ENCODE assay signal across 8 cellular contexts in genomic region chr1:20493839-20494608, GRCh38. TPM values are rescaled to one million over a fixed set of nuclear protein-coding genes. Genes with fewer than 3 reads are reported as not detected.
DNase-seq lines count a peak whose midpoint lies in the region; ATAC-seq and TF ChIP-seq lines count a peak whose summit lies in the region.

No MANE protein-coding gene starts in this region.

- H3K4me3 ChIP-seq in lower leg skin (ENCODE audit: low read depth, poor library complexity, severe bottlenecking): no peak overlapping the region

- H3K27me3 Mint-ChIP-seq in CD4-positive, alpha-beta T cell: no peaks in the 10 kb centered on the region

- TF ChIP-seq CTCF in CD4-positive, alpha-beta T cell (IDR thresholded peaks at IDR 0.05): peak; percentile 97
- peak in 1 of 3 donors; percentile 92 for TF ChIP-seq CTCF in lower leg skin (IDR thresholded peaks at IDR 0.05)

- no peaks in the 10 kb centered on the region for H3K9me3 ChIP-seq in CD4-positive, alpha-beta T cell (ENCODE audit: control insufficient read depth, low read length)

- TF ChIP-seq POLR2A in lower leg skin (IDR thresholded peaks at IDR 0.05): no peak

- no peak overlapping the region for H3K27ac ChIP-seq in CD4-positive, alpha-beta T cell (ENCODE audit: low read depth, low read length)

- no peak overlapping the region for H3K27ac Mint-ChIP-seq in CD4-positive, alpha-beta T cell

- H3K9me3 Mint-ChIP-seq in CD4-positive, alpha-beta T cell: no peaks in the 10 kb centered on the region

- no peak overlapping the region for H3K4me3 Mint-ChIP-seq in CD4-positive, alpha-beta T cell

- H3K4me1 Mint-ChIP-seq in CD4-positive, alpha-beta T cell (ENCODE audit: low read depth): no peaks in the 10 kb centered on the region

- CTCF ChIA-PET in CD4-positive, alpha-beta T cell (lab: Charles Lee): interaction anchor here (0.7 to 1.4 kb wide), 9 partner anchors 8 to 578 kb away, joined by 3 to 5 read pairs (median 4); partner anchors contain the start of gene CAMK2N1

- intact Hi-C loops in CD4-positive, alpha-beta T cell (cut with DNase I, micrococcal nuclease): loop anchor here (1.0 to 5.0 kb wide), 7 partner anchors 117 to 576 kb away; no protein-coding TSS in a partner anchor
- intact Hi-C loops in lower leg skin (cut with DNase I; ENCODE audit: low total_unique reads): loop anchor here (5.0 to 10.0 kb wide), 2 partner anchors 277 to 579 kb away; no protein-coding TSS in a partner anchor

- POLR2A ChIA-PET in CD4-positive, alpha-beta T cell (lab: Charles Lee): interaction anchor here (1.0 to 1.5 kb wide), 4 partner anchors 12 to 281 kb away, joined by 3 to 4 read pairs (median 4); partner anchors contain the start of gene MUL1

- H3K36me3 Mint-ChIP-seq in CD4-positive, alpha-beta T cell (ENCODE audit: low read depth): peaks cover 8% of the 10 kb centered on the region

- WGBS in lower leg skin, 2 donors: 3 to 4% methylated on average over 16 of the region's 16 CpGs

- DNase-seq in CD4-positive, alpha-beta T cell: peak; percentile 68 to 89 (median 80)
- peak; percentile 90 for DNase-seq in HK-2 (ENCODE audit: unreplicated experiment)
- DNase-seq in NCI-H748 (lab: John Stamatoyannopoulos, UW; ENCODE audit: unreplicated experiment): peak; percentile 80
- DNase-seq in activated CD4-positive, alpha-beta T cell treated with anti-CD3 and anti-CD28 coated beads, Interleukin-2, amount 50 U/mL, for 4 hours: peak; percentile 76 to 83
- peak; percentile 74 for DNase-seq in effector CD4-positive, alpha-beta T cell
- peak; percentile 89 to 98 for DNase-seq in lower leg skin (ENCODE audit: low spot score in 2 of 2)
- DNase-seq in stimulated activated CD4-positive, alpha-beta T cell treated with anti-CD3 and anti-CD28 coated beads, TNF-alpha, amount 100 ng/mL, for 4 hours (ENCODE audit: low read depth in 3 of 3): peak; percentile 63 to 71 (median 66)

- ATAC-seq in CD4-positive, alpha-beta T cell (ENCODE audit: poor library complexity): peak; percentile 95
- ATAC-seq in HG02588 (IDR thresholded peaks at IDR 0.05; ENCODE audit: unreplicated experiment): no peak

- H3K27me3 ChIP-seq in CD4-positive, alpha-beta T cell (ENCODE audit: control insufficient read depth, insufficient read depth, low read length): peaks cover 4% of the 10 kb centered on the region

RNA-seq across cellular contexts. Expression of gene CAMK2N1, which starts 8.0 kb away (rescaled TPM):
- 1 to 10 TPM; 2.3 TPM for total RNA-seq in CD4-positive, alpha-beta T cell
- 10 to 100 TPM in 2 of 4 donors, 1 to 10 TPM in 2; 3.8 to 13.3 (median 8.4) TPM for total RNA-seq in lower leg skin

RNA-seq across cellular contexts. Expression of gene MUL1, which starts 13.9 kb away (rescaled TPM):
- 10 to 100 TPM; 17.2 to 17.6 TPM for total RNA-seq in CD4-positive, alpha-beta T cell
- total RNA-seq in lower leg skin: 10 to 100 TPM; 32.7 to 46.2 (median 37.4) TPM

RNA-seq across cellular contexts. Expression of gene FAM43B, which starts 58.3 kb away (rescaled TPM):
- not detected for total RNA-seq in CD4-positive, alpha-beta T cell
- total RNA-seq in lower leg skin: under 1 TPM in 2 of 4 donors, not detected in 2; 0.15 to 0.62 TPM
